16 cellular contexts compared by ENCODE assay signal in the genomic region with DNA sequence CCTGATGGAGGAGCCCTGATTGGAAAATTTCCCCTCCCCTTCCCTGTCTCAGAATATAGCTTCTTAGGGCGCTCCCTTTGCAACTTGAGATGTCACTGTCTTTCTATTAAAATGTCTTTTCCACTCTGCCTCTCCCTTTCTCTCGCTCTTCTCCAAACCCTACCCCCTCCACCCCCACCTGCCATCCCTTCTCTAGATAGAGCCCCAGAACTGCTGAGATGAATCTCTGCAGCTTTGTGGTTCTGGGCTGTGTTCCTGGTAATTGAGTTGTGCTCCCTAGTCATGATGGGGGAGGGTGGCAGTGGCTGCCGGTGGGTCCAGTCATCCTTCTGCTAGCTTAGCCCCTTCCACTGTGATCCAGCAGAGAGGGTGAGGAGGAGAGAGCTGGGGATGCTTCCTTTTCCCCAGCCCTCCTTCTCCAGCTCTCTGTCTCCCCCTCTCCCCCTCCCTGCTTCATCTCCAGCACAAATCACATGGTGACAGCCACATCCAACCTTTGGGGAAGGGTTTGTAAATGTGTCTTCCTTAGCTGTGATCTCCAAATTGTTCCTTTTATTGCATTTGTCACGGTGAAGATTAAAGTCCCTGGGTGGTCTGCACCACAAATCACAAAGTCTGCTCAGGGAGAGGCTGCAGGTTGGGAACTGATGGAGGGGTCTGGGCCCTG. TPM values are rescaled to one million over a fixed set of nuclear protein-coding genes. Genes with fewer than 3 reads are reported as not detected.
DNase-seq lines count a peak whose midpoint lies in the region; ATAC-seq, FAIRE-seq and TF ChIP-seq lines count a peak whose summit lies in the region.
"Had no signal": no experiment of that assay in that cellular context is flagged by ENCODE, and none has a peak within 500 bp of the region (broad histone marks: within the 10 kb centered on the region; RNA-seq: fewer than 3 reads in every experiment).

No MANE protein-coding gene starts in this region.

- peak overlapping the region; percentile 2 to 94 (median 82) for H3K27ac Mint-ChIP-seq in brain
- H3K27ac Mint-ChIP-seq in natural killer cell treated with Interleukin-12 subunit alpha and Interleukin-12 subunit beta and Interleukin-15 and Interleukin-18, amount 100 ng/mL, for 72 hours: no peak overlapping the region
- no peak overlapping the region for H3K27ac Mint-ChIP-seq in activated naive CD4-positive, alpha-beta T cell treated with anti-CD3 and anti-CD28 coated beads, Interleukin-2, amount 10 ng/mL, durations not matched to agents 7 days and 5 days
- H3K27ac Mint-ChIP-seq: B cell; CD4-positive, alpha-beta T cell had no signal

- ATAC-seq in natural killer cell treated with Interleukin-12 subunit alpha and Interleukin-12 subunit beta and Interleukin-15 and Interleukin-18, amount 100 ng/mL, for 72 hours: no peak

- peaks cover 23% of the 10 kb centered on the region for H3K27me3 Mint-ChIP-seq in brain
- peaks cover 44 to 63% of the 10 kb centered on the region in 2 donors for H3K27me3 Mint-ChIP-seq in natural killer cell treated with Interleukin-12 subunit alpha and Interleukin-12 subunit beta and Interleukin-15 and Interleukin-18, amount 100 ng/mL, for 72 hours
- peaks cover 77% of the 10 kb centered on the region for H3K27me3 Mint-ChIP-seq in activated naive CD4-positive, alpha-beta T cell treated with anti-CD3 and anti-CD28 coated beads, Interleukin-2, amount 10 ng/mL, durations not matched to agents 7 days and 5 days

- H3K9me3 ChIP-seq in A673 (ENCODE audit: low read depth, low read length, poor library complexity, severe bottlenecking) (no peaks in the 10 kb centered on the region), SJCRH30 (replicated peaks) (no peaks in the 10 kb centered on the region), neural cell (ENCODE audit: low read length) (no peaks in the 10 kb centered on the region)

- no peak for TF ChIP-seq EP300 in neural cell (conservative IDR thresholded peaks at IDR 0.05; ENCODE audit: poor library complexity, severe bottlenecking)

- H3K9me3 Mint-ChIP-seq in brain: peaks cover 3 to 9% (median 5%) of the 10 kb centered on the region in 5 experiments
- no peaks in the 10 kb centered on the region for H3K9me3 Mint-ChIP-seq in natural killer cell treated with Interleukin-12 subunit alpha and Interleukin-12 subunit beta and Interleukin-15 and Interleukin-18, amount 100 ng/mL, for 72 hours
- no peaks in the 10 kb centered on the region for H3K9me3 Mint-ChIP-seq in activated naive CD4-positive, alpha-beta T cell treated with anti-CD3 and anti-CD28 coated beads, Interleukin-2, amount 10 ng/mL, durations not matched to agents 7 days and 5 days
- H3K9me3 Mint-ChIP-seq: CD4-positive, alpha-beta T cell had no signal

- H3K9ac ChIP-seq in neural cell (ENCODE audit: low read length): peak overlapping the region; percentile 59

- H3F3A ChIP-seq in neural cell (ENCODE audit: insufficient read depth, low read length, poor library complexity, severe bottlenecking): no peaks in the 10 kb centered on the region

- POLR2A ChIA-PET in A673 (lab: Charles Lee; ENCODE audit: low non-redundant PET): no interaction called here

- H3K36me3 Mint-ChIP-seq in brain: no peaks in the 10 kb centered on the region
- no peaks in the 10 kb centered on the region for H3K36me3 Mint-ChIP-seq in natural killer cell treated with Interleukin-12 subunit alpha and Interleukin-12 subunit beta and Interleukin-15 and Interleukin-18, amount 100 ng/mL, for 72 hours
- H3K36me3 Mint-ChIP-seq in activated naive CD4-positive, alpha-beta T cell treated with anti-CD3 and anti-CD28 coated beads, Interleukin-2, amount 10 ng/mL, durations not matched to agents 7 days and 5 days: no peaks in the 10 kb centered on the region

- TF ChIP-seq POLR2A in H54 (IDR thresholded peaks at IDR 0.05; ENCODE audit: low read depth, low read length): no peak

- H3K4me3 ChIP-seq in A673 (ENCODE audit: low read depth, low read length, poor library complexity, severe bottlenecking) (no peak overlapping the region), SJCRH30 (no peak overlapping the region), neural cell (ENCODE audit: low read length) (peak overlapping the region; percentile 43)

- TF ChIP-seq RAD21 in neural cell (conservative IDR thresholded peaks at IDR 0.05): peak; percentile 7

- peak; percentile 23 for DNase-seq in A673 (ENCODE audit: low spot score)
- peak; percentile 86 to 92 for DNase-seq in SJCRH30
- no peak for DNase-seq in H54 (ENCODE audit: insufficient read length, low spot score)
- no peak for DNase-seq in hippocampal formation (lab: John Stamatoyannopoulos, UW)
- no peak for DNase-seq in natural killer cell treated with Interleukin-12 subunit alpha and Interleukin-12 subunit beta and Interleukin-15 and Interleukin-18, amount 100 ng/mL, for 72 hours (ENCODE audit: low spot score)
- no peak for DNase-seq in activated naive CD4-positive, alpha-beta T cell treated with anti-CD3 and anti-CD28 coated beads, Interleukin-2, amount 10 ng/mL, durations not matched to agents 7 days and 5 days
- DNase-seq: C1 segment of cervical spinal cord; Calu3; CD4-positive, alpha-beta T cell; DMS 273 treated with DMSO at 0.1 percent for 48 hours; H7 had no signal

- no peaks in the 10 kb centered on the region for H3K36me3 ChIP-seq in A673 (ENCODE audit: insufficient read depth, low read length, poor library complexity, severe bottlenecking)
- H3K36me3 ChIP-seq in SJCRH30: no peaks in the 10 kb centered on the region
- no peaks in the 10 kb centered on the region for H3K36me3 ChIP-seq in neural cell (ENCODE audit: insufficient read depth, low read length)

- no peak overlapping the region for H3K27ac ChIP-seq in A673 (ENCODE audit: low read depth, low read length, poor library complexity, severe bottlenecking)
- H3K27ac ChIP-seq in SJCRH30: peak overlapping the region; percentile 87
- H3K27ac ChIP-seq in neural cell (ENCODE audit: low read length): peak overlapping the region; percentile 82
- H3K27ac ChIP-seq: HL-60 had no signal

- intact Hi-C loops in A673 (cut with micrococcal nuclease; ENCODE audit: unreplicated experiment): loop anchor here (5.0 kb wide), 1 partner anchor 269 kb away; no protein-coding TSS in a partner anchor

- H2AFZ ChIP-seq in neural cell (ENCODE audit: low read depth, low read length): no peak overlapping the region

- no peak overlapping the region for H3K4me2 ChIP-seq in neural cell (ENCODE audit: low read length)

- H3K4me1 ChIP-seq in A673 (ENCODE audit: insufficient read depth, low read length, poor library complexity, severe bottlenecking) (peaks cover 8% of the 10 kb centered on the region), SJCRH30 (peaks cover 54% of the 10 kb centered on the region)

- H3K4me1 Mint-ChIP-seq in brain: peaks cover 56% of the 10 kb centered on the region
- no peaks in the 10 kb centered on the region for H3K4me1 Mint-ChIP-seq in natural killer cell treated with Interleukin-12 subunit alpha and Interleukin-12 subunit beta and Interleukin-15 and Interleukin-18, amount 100 ng/mL, for 72 hours (ENCODE audit: low read depth in 2 of 2)
- H3K4me1 Mint-ChIP-seq in activated naive CD4-positive, alpha-beta T cell treated with anti-CD3 and anti-CD28 coated beads, Interleukin-2, amount 10 ng/mL, durations not matched to agents 7 days and 5 days: no peaks in the 10 kb centered on the region
- H3K4me1 Mint-ChIP-seq: B cell had no signal

- peaks cover 6% of the 10 kb centered on the region for H3K27me3 ChIP-seq in A673 (replicated peaks; ENCODE audit: insufficient read depth, low read depth, low read length, poor library complexity)
- H3K27me3 ChIP-seq in SJCRH30: no peaks in the 10 kb centered on the region
- peaks cover 10% of the 10 kb centered on the region for H3K27me3 ChIP-seq in neural cell (ENCODE audit: insufficient read depth, low read depth, low read length)

- peak overlapping the region in 1 of 5 experiments; percentile 21 for H3K4me3 Mint-ChIP-seq in brain
- H3K4me3 Mint-ChIP-seq in natural killer cell treated with Interleukin-12 subunit alpha and Interleukin-12 subunit beta and Interleukin-15 and Interleukin-18, amount 100 ng/mL, for 72 hours: no peak overlapping the region
- no peak overlapping the region for H3K4me3 Mint-ChIP-seq in activated naive CD4-positive, alpha-beta T cell treated with anti-CD3 and anti-CD28 coated beads, Interleukin-2, amount 10 ng/mL, durations not matched to agents 7 days and 5 days
- H3K4me3 Mint-ChIP-seq: B cell; CD4-positive, alpha-beta T cell had no signal

- CTCF ChIA-PET in A673 (lab: Charles Lee): no interaction called here
- CTCF ChIA-PET in activated naive CD4-positive, alpha-beta T cell treated with anti-CD3 and anti-CD28 coated beads, Interleukin-2, amount 10 ng/mL, durations not matched to agents 7 days and 5 days (lab: Charles Lee): interaction anchor here (0.7 to 4.0 kb wide), 7 partner anchors 22 to 266 kb away, joined by 3 to 20 read pairs (median 11); no protein-coding TSS in a partner anchor

- no peak for TF ChIP-seq CTCF in A673 (conservative IDR thresholded peaks at IDR 0.05; ENCODE audit: low read depth, low read length)
- TF ChIP-seq CTCF in brain (conservative IDR thresholded peaks at IDR 0.05): no peak
- TF ChIP-seq CTCF in neural cell (IDR thresholded peaks at IDR 0.05; ENCODE audit: poor library complexity, severe bottlenecking): no peak

- no TSS peak for BruUV-seq in A673 (replicated peaks; lab: Mats Ljungman, UMichigan)

- no peaks in the 10 kb centered on the region for H3K79me2 ChIP-seq in neural cell (replicated peaks; ENCODE audit: insufficient read depth, low read length)

- H3K9me2 ChIP-seq in neural cell (ENCODE audit: insufficient read depth, low read length): no peaks in the 10 kb centered on the region

- FAIRE-seq in H54 (lab: Jason Lieb, UNC): no peak
- FAIRE-seq: GM18507 had no signal

- no peaks in the 10 kb centered on the region for H4K20me1 ChIP-seq in neural cell (ENCODE audit: insufficient read depth)

TF ChIP-seq in neural cell, 6 proteins besides CTCF, POLR2A, EP300 and RAD21 (continues in another document):
- TF ChIP-seq MXI1 (conservative IDR thresholded peaks at IDR 0.05; ENCODE audit: poor library complexity, severe bottlenecking) (no peak), POLR2AphosphoS5 (IDR thresholded peaks at IDR 0.05) (peak; percentile 52), TAF1 (IDR thresholded peaks at IDR 0.05; ENCODE audit: low read depth) (no peak)

RNA-seq across cellular contexts. Expression of a gene that starts 50.7 kb away (rescaled TPM):
- total RNA-seq in A673 (2021): 22.6 and 23.6 TPM in 2 replicates
- 42.5 and 45.4 TPM in 2 replicates for total RNA-seq in SJCRH30 (2014; rRNA removed; shearing (Covaris generic))
- polyA plus RNA-seq in brain (ENCODE audit: insufficient read depth, low read depth, low replicate concordance): 9.5 TPM
- 25.2 and 32.6 TPM in 2 replicates for polyA plus RNA-seq in neural cell
- 65.0 and 78.1 TPM in 2 replicates for polyA minus RNA-seq in neural cell
- 10 to 100 TPM; 13.5 to 16.6 TPM for total RNA-seq in natural killer cell treated with Interleukin-12 subunit alpha and Interleukin-12 subunit beta and Interleukin-15 and Interleukin-18, amount 100 ng/mL, for 72 hours

Comparison
In these comparisons a context has a peak if more than half of its experiments do, and no peak if none do; other contexts are left out.
1. DNase-seq: peak in A673 (single experiment) and SJCRH30 (2 of 2); none in H54 (single experiment), hippocampal formation (0 of 2), natural killer cell treated with Interleukin-12 subunit alpha and Interleukin-12 subunit beta and Interleukin-15 and Interleukin-18, amount 100 ng/mL, for 72 hours (single experiment) and activated naive CD4-positive, alpha-beta T cell treated with anti-CD3 and anti-CD28 coated beads, Interleukin-2, amount 10 ng/mL, durations not matched to agents 7 days and 5 days (single experiment).
2. H3K27ac Mint-ChIP-seq: peak in brain (5 of 5); none in natural killer cell treated with Interleukin-12 subunit alpha and Interleukin-12 subunit beta and Interleukin-15 and Interleukin-18, amount 100 ng/mL, for 72 hours (0 of 2) and activated naive CD4-positive, alpha-beta T cell treated with anti-CD3 and anti-CD28 coated beads, Interleukin-2, amount 10 ng/mL, durations not matched to agents 7 days and 5 days (single experiment).